21 cellular contexts compared by ENCODE assay signal in the genomic region with DNA sequence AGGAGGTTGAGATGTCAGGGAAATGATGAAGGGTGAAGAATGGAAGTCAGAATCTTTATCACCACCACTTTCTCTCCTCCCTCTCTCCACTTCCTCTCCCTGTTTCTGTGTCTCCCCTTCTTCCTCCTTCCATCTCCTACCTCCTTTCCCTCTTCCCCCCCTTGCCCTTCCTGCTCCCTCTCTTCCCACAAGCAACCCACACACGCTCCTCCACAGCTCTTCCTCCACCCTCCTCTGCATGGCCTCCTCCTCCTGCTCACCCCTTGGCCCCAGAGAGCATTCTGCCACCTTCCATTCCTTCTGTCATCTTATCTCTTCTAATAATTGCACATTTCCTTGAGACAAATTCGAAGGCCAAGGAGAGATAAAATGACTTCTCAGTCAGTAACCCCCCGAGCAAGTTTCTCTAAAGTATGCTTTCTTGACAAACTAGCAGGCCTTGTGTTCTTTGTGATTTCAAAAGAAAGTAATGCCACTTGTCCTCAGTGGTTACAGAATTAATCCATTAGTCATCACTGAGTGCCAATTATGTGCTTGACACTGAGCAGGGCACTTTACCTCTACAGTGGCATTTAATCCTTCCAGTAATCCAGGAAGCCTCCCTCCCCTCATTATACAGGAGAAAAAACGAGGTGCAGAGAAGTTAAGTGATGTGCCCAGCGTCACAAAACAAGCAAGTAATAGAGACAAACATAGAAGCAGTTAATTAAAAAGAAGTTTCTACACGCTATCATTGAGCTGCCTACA.
"Had no signal": no experiment of that assay in that cellular context is flagged by ENCODE, and none has a peak within 500 bp of the region (broad histone marks: within the 10 kb centered on the region; RNA-seq: fewer than 3 reads in every experiment).

No MANE protein-coding gene starts in this region.

- H3K36me3 ChIP-seq: heart right ventricle, prostate gland, suprapubic skin had no signal

- H3K4me3 ChIP-seq: heart right ventricle, prostate gland, skin epidermis, suprapubic skin had no signal

- H3K27ac Mint-ChIP-seq: activated CD4-positive, alpha-beta memory T cell treated with anti-CD3 and anti-CD28 coated beads, Interleukin-2, amount 10 ng/mL, durations not matched to agents 7 days and 5 days; activated CD4-positive, alpha-beta T cell treated with anti-CD3 and anti-CD28 coated beads for 36 hours; activated naive CD4-positive, alpha-beta T cell treated with anti-CD3 and anti-CD28 coated beads, Interleukin-2, amount 50 U/mL, for 24 hours; effector memory CD8-positive, alpha-beta T cell had no signal

- H3K27ac ChIP-seq: epithelial cell of prostate, prostate gland, skin epidermis, suprapubic skin had no signal

- H3K9me3 ChIP-seq: heart right ventricle, prostate gland, suprapubic skin had no signal

- H3K9me3 Mint-ChIP-seq: activated CD4-positive, alpha-beta memory T cell treated with anti-CD3 and anti-CD28 coated beads, Interleukin-2, amount 10 ng/mL, durations not matched to agents 7 days and 5 days; activated naive CD4-positive, alpha-beta T cell treated with anti-CD3 and anti-CD28 coated beads, Interleukin-2, amount 50 U/mL, for 24 hours; activated T-cell treated with anti-CD3 and anti-CD28 coated beads, Interleukin-2, amount 50 U/mL, for 4 hours; effector memory CD8-positive, alpha-beta T cell; neural crest cell had no signal

- H3K4me1 ChIP-seq: prostate gland, suprapubic skin had no signal

- H3K4me3 Mint-ChIP-seq: activated CD4-positive, alpha-beta memory T cell treated with anti-CD3 and anti-CD28 coated beads, Interleukin-2, amount 10 ng/mL, durations not matched to agents 7 days and 5 days; activated CD4-positive, alpha-beta T cell treated with anti-CD3 and anti-CD28 coated beads for 36 hours; activated naive CD4-positive, alpha-beta T cell treated with anti-CD3 and anti-CD28 coated beads, Interleukin-2, amount 50 U/mL, for 24 hours; activated T-cell treated with anti-CD3 and anti-CD28 coated beads, Interleukin-2, amount 50 U/mL, for 4 hours; effector memory CD8-positive, alpha-beta T cell; neural crest cell had no signal

- H3K36me3 Mint-ChIP-seq: activated naive CD4-positive, alpha-beta T cell treated with anti-CD3 and anti-CD28 coated beads, Interleukin-2, amount 50 U/mL, for 24 hours had no signal

- H3K4me1 Mint-ChIP-seq: activated CD4-positive, alpha-beta memory T cell treated with anti-CD3 and anti-CD28 coated beads, Interleukin-2, amount 10 ng/mL, durations not matched to agents 7 days and 5 days; activated CD4-positive, alpha-beta T cell treated with anti-CD3 and anti-CD28 coated beads for 36 hours; activated naive CD4-positive, alpha-beta T cell treated with anti-CD3 and anti-CD28 coated beads, Interleukin-2, amount 50 U/mL, for 24 hours; neural crest cell had no signal

- DNase-seq: activated CD4-positive, alpha-beta memory T cell treated with anti-CD3 and anti-CD28 coated beads, Interleukin-2, amount 10 ng/mL, durations not matched to agents 7 days and 5 days; activated CD4-positive, alpha-beta T cell treated with anti-CD3 and anti-CD28 coated beads for 36 hours; activated effector memory CD4-positive, alpha-beta T cell treated with anti-CD3 and anti-CD28 coated beads, Interleukin-2, amount 50 U/mL, for 16 hours; activated T-cell treated with anti-CD3 and anti-CD28 coated beads, Interleukin-2, amount 50 U/mL, for 4 hours; cortex of kidney; effector memory CD8-positive, alpha-beta T cell; heart right ventricle; left colon; mammary epithelial cell; right cardiac atrium; stimulated activated CD4-positive, alpha-beta T cell treated with anti-CD3 and anti-CD28 coated beads, Interleukin-15, amount 100 ng/mL, for 24 hours; stimulated activated CD4-positive, alpha-beta T cell treated with anti-CD3 and anti-CD28 coated beads, Interleukin-4, amount 100 ng/mL, for 1 hour; stimulated activated naive CD8-positive, alpha-beta T cell treated with anti-CD3 and anti-CD28 coated beads, Interleukin-15, Interleukin-2, amounts not matched to agents 100 U/mL and 50 U/mL, for 24 hours; T-helper 9 cell; trophoblast cell had no signal

- ATAC-seq: activated CD4-positive, alpha-beta T cell treated with anti-CD3 and anti-CD28 coated beads for 36 hours; activated T-cell treated with anti-CD3 and anti-CD28 coated beads, Interleukin-2, amount 50 U/mL, for 4 hours; effector memory CD8-positive, alpha-beta T cell; left colon; right cardiac atrium; stimulated activated naive CD8-positive, alpha-beta T cell treated with anti-CD3 and anti-CD28 coated beads, Interleukin-15, Interleukin-2, amounts not matched to agents 100 U/mL and 50 U/mL, for 24 hours had no signal
